In the genomic region with DNA sequence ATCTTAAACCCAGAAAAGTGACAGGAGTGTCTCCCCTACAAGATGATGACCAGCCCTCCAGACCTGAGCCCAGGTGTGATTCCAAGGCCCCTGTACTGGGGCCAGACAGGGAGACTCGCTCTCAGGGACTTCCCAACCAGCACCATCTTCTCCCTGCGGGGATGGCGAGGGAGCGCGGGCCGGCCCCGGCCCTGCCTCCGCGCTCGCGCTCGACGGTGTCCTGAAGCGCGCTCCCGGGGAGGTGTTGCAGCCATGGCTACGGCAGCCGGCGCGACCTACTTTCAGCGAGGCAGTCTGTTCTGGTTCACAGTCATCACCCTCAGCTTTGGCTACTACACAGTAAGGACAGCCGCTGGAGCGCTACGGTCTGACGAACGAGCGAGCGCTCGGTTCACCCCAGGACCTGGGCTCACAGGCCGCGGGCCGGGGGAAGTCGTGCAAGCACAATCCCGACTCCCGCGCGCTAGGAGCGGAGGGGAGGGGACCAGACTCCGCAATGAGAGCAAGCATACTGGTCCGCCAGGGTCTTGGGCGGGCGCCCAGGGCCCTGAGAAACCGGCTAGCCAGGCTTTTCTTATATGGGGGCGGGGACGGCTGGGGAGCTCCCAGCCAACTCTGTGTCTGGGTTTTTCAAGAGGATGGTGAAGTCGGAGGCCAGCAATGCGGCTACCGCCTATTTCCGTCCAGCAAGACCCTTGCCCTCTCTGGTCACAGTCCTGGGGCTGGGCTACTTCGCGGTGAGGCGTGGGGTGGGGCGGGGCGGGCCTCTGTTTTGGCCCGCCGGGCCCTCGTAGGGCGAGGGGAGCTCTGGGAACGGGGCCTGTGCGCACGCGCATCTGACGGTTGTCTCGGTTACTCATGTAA, we compare ENCODE assay signal across 8 cellular contexts. TPM values are rescaled to one million over a fixed set of nuclear protein-coding genes. Genes with fewer than 3 reads are reported as not detected.
DNase-seq lines count a peak whose midpoint lies in the region; ATAC-seq and TF ChIP-seq lines count a peak whose summit lies in the region.

A gene with protein sequence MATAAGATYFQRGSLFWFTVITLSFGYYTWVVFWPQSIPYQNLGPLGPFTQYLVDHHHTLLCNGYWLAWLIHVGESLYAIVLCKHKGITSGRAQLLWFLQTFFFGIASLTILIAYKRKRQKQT (plus strand): TSS at position 218 of the 864 bp plus-strand sequence. CDS start 35 bp downstream, at position 253.

- peak within 1 kb of the TSS; percentile 98 for H2BK120ac ChIP-seq in trophoblast cell (ENCODE audit: insufficient read depth, low read length, poor library complexity)

- peaks cover 3% of the 10 kb centered on the region for H3K79me2 ChIP-seq in trophoblast cell (ENCODE audit: control insufficient read depth, insufficient read depth, low read length, poor library complexity)

- DNase-seq in GM12865 (ENCODE audit: low read depth): peak; percentile 94
- peak; percentile 75 for DNase-seq in NCI-H1092 treated with DMSO at 0.1 percent for 48 hours (lab: John Stamatoyannopoulos, UW)
- peak; percentile 83 for DNase-seq in SW480 (ENCODE audit: low spot score)
- peak; percentile 92 for DNase-seq in activated naive CD8-positive, alpha-beta T cell treated with anti-CD3 and anti-CD28 coated beads, Interleukin-2, amount 50 U/mL, for 24 hours
- DNase-seq in cardiac muscle cell (ENCODE audit: low read depth in 1 of 2, low spot score in 1 of 2): peak; percentile 93
- peak; percentile 95 to 96 for DNase-seq in trophoblast cell
- peak; percentile 78 to 87 for DNase-seq in tibial nerve (ENCODE audit: low spot score in 2 of 2)

- H3K14ac ChIP-seq in trophoblast cell (ENCODE audit: low read length): peak within 1 kb of the TSS; percentile 95

- no peak within 1 kb of the TSS for H3K23ac ChIP-seq in trophoblast cell (ENCODE audit: low read length)

- peak within 1 kb of the TSS; percentile 98 for H4K8ac ChIP-seq in trophoblast cell (ENCODE audit: low read depth, low read length)

- H3K4me3 ChIP-seq in GM12865 (ENCODE audit: low read depth, low read length): peak within 1 kb of the TSS; percentile 95
- H3K4me3 ChIP-seq in cardiac muscle cell: peak within 1 kb of the TSS; percentile 87
- H3K4me3 ChIP-seq in trophoblast cell (ENCODE audit: low read depth, low read length): peak within 1 kb of the TSS; percentile 79
- peak within 1 kb of the TSS; percentile 61 to 88 (median 78) for H3K4me3 ChIP-seq in tibial nerve

- no peaks in the 10 kb centered on the region for H3K9me3 Mint-ChIP-seq in activated naive CD8-positive, alpha-beta T cell treated with anti-CD3 and anti-CD28 coated beads, Interleukin-2, amount 50 U/mL, for 24 hours

- peaks cover 26% of the 10 kb centered on the region for H3K79me1 ChIP-seq in trophoblast cell (ENCODE audit: low read length)

- H2AFZ ChIP-seq in trophoblast cell (ENCODE audit: insufficient read depth, low read length, poor library complexity): peak within 1 kb of the TSS; percentile 90

- TF ChIP-seq CTCF in GM12865 (IDR thresholded peaks at IDR 0.05; ENCODE audit: insufficient read depth, low read depth, low read length, missing control alignments): no peak
- TF ChIP-seq CTCF in cardiac muscle cell (IDR thresholded peaks at IDR 0.05; ENCODE audit: low read depth, low read length): no peak
- TF ChIP-seq CTCF in tibial nerve (IDR thresholded peaks at IDR 0.05): peak in 1 of 5 experiments; percentile 27

- peak within 1 kb of the TSS; percentile 94 for H3K27ac Mint-ChIP-seq in activated naive CD8-positive, alpha-beta T cell treated with anti-CD3 and anti-CD28 coated beads, Interleukin-2, amount 50 U/mL, for 24 hours

- H3K4me1 ChIP-seq in cardiac muscle cell (ENCODE audit: low read depth) (peaks cover 2% of the 10 kb centered on the region), trophoblast cell (ENCODE audit: control insufficient read depth in 1 of 2, insufficient read depth in 2 of 2, low read length in 2 of 2) (peaks cover 6 to 18% of the 10 kb centered on the region in 2 experiments), tibial nerve (peaks cover 0 to 16% (median 7%) of the 10 kb centered on the region in 4 donors)

- peak within 1 kb of the TSS; percentile 95 for H4K12ac ChIP-seq in trophoblast cell (ENCODE audit: low read depth, low read length)

- H3K27me3 ChIP-seq in cardiac muscle cell: no peaks in the 10 kb centered on the region
- H3K27me3 ChIP-seq in trophoblast cell (ENCODE audit: insufficient read depth, low read length): no peaks in the 10 kb centered on the region
- H3K27me3 ChIP-seq in tibial nerve: no peaks in the 10 kb centered on the region

- TF ChIP-seq EP300 in tibial nerve (IDR thresholded peaks at IDR 0.05): peak; percentile 70 to 76

- TF ChIP-seq POLR2A in tibial nerve (IDR thresholded peaks at IDR 0.05): peak in 1 of 2 donors; percentile 19

- H3K4me1 Mint-ChIP-seq in activated naive CD8-positive, alpha-beta T cell treated with anti-CD3 and anti-CD28 coated beads, Interleukin-2, amount 50 U/mL, for 24 hours: peaks cover 29% of the 10 kb centered on the region

- H2AK5ac ChIP-seq in trophoblast cell (ENCODE audit: low read length): peak within 1 kb of the TSS; percentile 87

- H3K36me3 ChIP-seq in cardiac muscle cell (no peaks in the 10 kb centered on the region), trophoblast cell (ENCODE audit: control insufficient read depth in 1 of 2, insufficient read depth in 2 of 2, low read length in 2 of 2) (no peaks in the 10 kb centered on the region), tibial nerve (peaks cover 0 to 16% (median 0%) of the 10 kb centered on the region in 3 donors)

- peak; percentile 86 for ATAC-seq in HG02623 (IDR thresholded peaks at IDR 0.05; ENCODE audit: unreplicated experiment)
- peak; percentile 84 for ATAC-seq in activated naive CD8-positive, alpha-beta T cell treated with anti-CD3 and anti-CD28 coated beads, Interleukin-2, amount 50 U/mL, for 24 hours

- peak within 1 kb of the TSS; percentile 95 for H2BK5ac ChIP-seq in trophoblast cell (ENCODE audit: low read depth, low read length, poor library complexity)

- peak within 1 kb of the TSS; percentile 98 for H3K18ac ChIP-seq in trophoblast cell (ENCODE audit: low read length)

- H3K4me3 Mint-ChIP-seq in activated naive CD8-positive, alpha-beta T cell treated with anti-CD3 and anti-CD28 coated beads, Interleukin-2, amount 50 U/mL, for 24 hours: peak within 1 kb of the TSS; percentile 99

- H3K4ac ChIP-seq in trophoblast cell (ENCODE audit: low read depth, low read length): peak within 1 kb of the TSS; percentile 87

- peak within 1 kb of the TSS; percentile 92 for H3K27ac ChIP-seq in cardiac muscle cell
- peak within 1 kb of the TSS; percentile 100 for H3K27ac ChIP-seq in trophoblast cell (ENCODE audit: low read depth, low read length)
- peak within 1 kb of the TSS; percentile 88 to 97 (median 97) for H3K27ac ChIP-seq in tibial nerve

- H3K4me2 ChIP-seq in trophoblast cell (ENCODE audit: low read length): peak within 1 kb of the TSS; percentile 84

- H3K9me3 ChIP-seq in cardiac muscle cell (ENCODE audit: low read depth) (no peaks in the 10 kb centered on the region), trophoblast cell (ENCODE audit: insufficient read depth, low read depth, low read length) (no peaks in the 10 kb centered on the region), tibial nerve (no peaks in the 10 kb centered on the region)

- H3K27me3 Mint-ChIP-seq in activated naive CD8-positive, alpha-beta T cell treated with anti-CD3 and anti-CD28 coated beads, Interleukin-2, amount 50 U/mL, for 24 hours: no peaks in the 10 kb centered on the region

- no CpG with 5 or more reads among the region's 64 CpGs for WGBS in trophoblast cell (ENCODE audit: extremely low coverage, insufficient coverage, insufficient read length)
- WGBS in tibial nerve, 2 donors: 1% methylated on average over 52 to 61 of the region's 64 CpGs

- peak within 1 kb of the TSS; percentile 68 for H2BK12ac ChIP-seq in trophoblast cell (ENCODE audit: low read length)

- peak within 1 kb of the TSS; percentile 98 for H4K91ac ChIP-seq in trophoblast cell (ENCODE audit: low read depth, low read length)

- peak within 1 kb of the TSS; percentile 83 for H3K9ac ChIP-seq in trophoblast cell (ENCODE audit: low read length)

- H3K36me3 Mint-ChIP-seq in activated naive CD8-positive, alpha-beta T cell treated with anti-CD3 and anti-CD28 coated beads, Interleukin-2, amount 50 U/mL, for 24 hours (ENCODE audit: low read depth): peaks cover 3% of the 10 kb centered on the region

RNA-seq across cellular contexts. Expression of the gene that starts here (rescaled TPM):
- total RNA-seq in cardiac muscle cell (8.6 and 10.8 TPM in 2 replicates), tibial nerve (10 to 100 TPM in 3 of 4 donors, 1 to 10 TPM in 1; 8.0 to 18.8 (median 14.1) TPM)
- polyA plus RNA-seq in cardiac muscle cell: 17.0 and 18.6 TPM in 2 replicates
- polyA plus RNA-seq in trophoblast cell (2013): 19.2 and 20.4 TPM in 2 replicates

Comparison
In these comparisons a context has a peak if more than half of its experiments do, and no peak if none do; other contexts are left out.
1. Peak in every context shown above with its lines: DNase-seq, ATAC-seq, H3K4me3 ChIP-seq and H3K27ac ChIP-seq.